Comparison of ENCODE assay signal across 1 cellular context in genomic region chr3:135081451-135082434, GRCh38.
TF ChIP-seq lines count a peak whose summit lies in the region.

No MANE protein-coding gene starts in this region.

TF ChIP-seq in GM23338, 12 proteins besides CTCF, POLR2A, EP300 and RAD21 (continued from another document):
- TF ChIP-seq, protein P1, sequence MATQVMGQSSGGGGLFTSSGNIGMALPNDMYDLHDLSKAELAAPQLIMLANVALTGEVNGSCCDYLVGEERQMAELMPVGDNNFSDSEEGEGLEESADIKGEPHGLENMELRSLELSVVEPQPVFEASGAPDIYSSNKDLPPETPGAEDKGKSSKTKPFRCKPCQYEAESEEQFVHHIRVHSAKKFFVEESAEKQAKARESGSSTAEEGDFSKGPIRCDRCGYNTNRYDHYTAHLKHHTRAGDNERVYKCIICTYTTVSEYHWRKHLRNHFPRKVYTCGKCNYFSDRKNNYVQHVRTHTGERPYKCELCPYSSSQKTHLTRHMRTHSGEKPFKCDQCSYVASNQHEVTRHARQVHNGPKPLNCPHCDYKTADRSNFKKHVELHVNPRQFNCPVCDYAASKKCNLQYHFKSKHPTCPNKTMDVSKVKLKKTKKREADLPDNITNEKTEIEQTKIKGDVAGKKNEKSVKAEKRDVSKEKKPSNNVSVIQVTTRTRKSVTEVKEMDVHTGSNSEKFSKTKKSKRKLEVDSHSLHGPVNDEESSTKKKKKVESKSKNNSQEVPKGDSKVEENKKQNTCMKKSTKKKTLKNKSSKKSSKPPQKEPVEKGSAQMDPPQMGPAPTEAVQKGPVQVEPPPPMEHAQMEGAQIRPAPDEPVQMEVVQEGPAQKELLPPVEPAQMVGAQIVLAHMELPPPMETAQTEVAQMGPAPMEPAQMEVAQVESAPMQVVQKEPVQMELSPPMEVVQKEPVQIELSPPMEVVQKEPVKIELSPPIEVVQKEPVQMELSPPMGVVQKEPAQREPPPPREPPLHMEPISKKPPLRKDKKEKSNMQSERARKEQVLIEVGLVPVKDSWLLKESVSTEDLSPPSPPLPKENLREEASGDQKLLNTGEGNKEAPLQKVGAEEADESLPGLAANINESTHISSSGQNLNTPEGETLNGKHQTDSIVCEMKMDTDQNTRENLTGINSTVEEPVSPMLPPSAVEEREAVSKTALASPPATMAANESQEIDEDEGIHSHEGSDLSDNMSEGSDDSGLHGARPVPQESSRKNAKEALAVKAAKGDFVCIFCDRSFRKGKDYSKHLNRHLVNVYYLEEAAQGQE (IDR thresholded peaks at IDR 0.05; ENCODE audit: unreplicated experiment): no peak
- TF ChIP-seq STAT1 (IDR thresholded peaks at IDR 0.05; ENCODE audit: unreplicated experiment): no peak
- TF ChIP-seq ZNF331 (CRISPR knock-in tag; IDR thresholded peaks at IDR 0.05; ENCODE audit: low read depth): no peak
